ENCODE assay signal across 8 cellular contexts in the genomic region with DNA sequence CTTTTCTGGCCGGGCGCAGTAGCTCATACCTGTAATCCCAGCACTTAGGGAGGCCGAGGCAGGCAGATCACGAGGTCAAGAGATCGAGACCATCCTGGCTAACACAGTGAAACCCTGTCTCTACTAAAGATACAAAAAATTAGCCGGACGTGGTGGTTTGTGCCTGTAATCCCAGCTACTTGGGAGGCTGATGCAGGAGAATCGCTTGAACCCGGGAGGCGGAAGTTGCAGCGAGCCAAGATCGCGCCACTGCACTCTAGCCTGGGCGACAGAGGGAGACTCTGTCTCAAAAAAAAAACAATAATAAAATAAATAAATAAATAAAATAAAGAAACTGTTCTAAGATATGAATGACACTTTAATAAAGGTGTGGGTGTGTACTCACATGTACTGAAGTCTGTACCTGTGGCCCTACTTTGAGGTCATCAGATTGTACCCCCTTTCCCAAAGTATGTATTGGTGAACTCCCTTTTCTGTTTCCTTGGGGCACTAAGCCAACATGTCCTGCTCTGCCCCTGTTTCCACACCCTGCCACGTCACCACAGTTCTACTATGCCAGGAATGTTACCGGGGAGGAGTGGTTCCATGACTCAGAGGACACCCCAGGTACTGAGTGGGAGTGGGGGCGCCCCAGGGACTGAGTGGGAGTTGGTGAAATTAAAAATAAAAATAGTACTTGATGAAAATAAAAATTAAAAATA. TPM values are rescaled to one million over a fixed set of nuclear protein-coding genes. Genes with fewer than 3 reads are reported as not detected.
DNase-seq lines count a peak whose midpoint lies in the region; ATAC-seq and TF ChIP-seq lines count a peak whose summit lies in the region.
"Not testable (repeated sequence)": the region's sequence is repeated elsewhere in the genome, so short reads cannot be mapped to it uniquely, and the experiment has no call there.

No MANE protein-coding gene starts in this region.

- H4K20me1 ChIP-seq in HCT116 (ENCODE audit: insufficient read depth); OCI-LY3 (ENCODE audit: insufficient read depth, low read length): not testable (repeated sequence)

- H3K4me3 ChIP-seq in AG04450 (ENCODE audit: low read depth, low read length); mucosa of stomach (ENCODE audit: low read length): not testable (repeated sequence)
- H3K4me3 ChIP-seq in HCT116 (replicated peaks in 1 of 2; ENCODE audit: low read depth in 1 of 2, low read length in 2 of 2) (peak overlapping the region; percentile 61 to 68), OCI-LY3 (ENCODE audit: low read length) (peak overlapping the region; percentile 82; the same call in 1 of the 2 replicates), left ventricle myocardium inferior (peak overlapping the region; percentile 39), stomach (peak overlapping the region in 2 of 4 donors; percentile 10 to 21)

- TF ChIP-seq EP300 in stomach (IDR thresholded peaks at IDR 0.05): not testable (repeated sequence)

- RAD21 ChIA-PET in HCT116 (lab: Charles Lee; ENCODE audit: low non-redundant PET in 1 of 2, low total read pairs in 2 of 2, uncharacterized antibody in 2 of 2, unreplicated experiment in 2 of 2): interaction anchor here (0.7 to 1.5 kb wide), 3 partner anchors 57 to 635 kb away, joined by 3 to 4 read pairs (median 3); a partner anchor contains a TSS

- peak overlapping the region; percentile 61 for H3K27ac ChIP-seq in AG04450 (ENCODE audit: low read depth, low read length)
- H3K27ac ChIP-seq in HCT116 (ENCODE audit: low read depth, low read length): peak overlapping the region; percentile 83
- H3K27ac ChIP-seq in OCI-LY3 (ENCODE audit: low read length): not testable (repeated sequence)
- peak overlapping the region; percentile 66; the same call in 1 of the 2 replicates for H3K27ac ChIP-seq in VCaP
- H3K27ac ChIP-seq in left ventricle myocardium inferior (replicated peaks): peak overlapping the region; percentile 61
- H3K27ac ChIP-seq in stomach: peak overlapping the region; percentile 75 to 94 (median 92)

- H3K9me3 ChIP-seq in AG04450 (ENCODE audit: control insufficient read depth, insufficient read depth, low read length); HCT116 (ENCODE audit: control insufficient read depth in 1 of 2, insufficient read depth in 1 of 2, low read depth in 1 of 2, low read length in 2 of 2); OCI-LY3 (ENCODE audit: insufficient read depth, low read length); left ventricle myocardium inferior (replicated peaks); mucosa of stomach (ENCODE audit: control insufficient read depth, low read length); stomach: not testable (repeated sequence)

- H3K4me1 ChIP-seq in HCT116 (ENCODE audit: control insufficient read depth in 1 of 2, insufficient read depth in 2 of 2, low read length in 2 of 2): peaks cover 27 to 44% of the 10 kb centered on the region in 2 experiments
- peaks cover 20% of the 10 kb centered on the region for H3K4me1 ChIP-seq in OCI-LY3 (ENCODE audit: low read length)
- peaks cover 41% of the 10 kb centered on the region for H3K4me1 ChIP-seq in left ventricle myocardium inferior
- peaks cover 16% of the 10 kb centered on the region for H3K4me1 ChIP-seq in mucosa of stomach (ENCODE audit: control insufficient read depth, insufficient read depth, low read length)
- peaks cover 19 to 43% (median 29%) of the 10 kb centered on the region in 4 donors for H3K4me1 ChIP-seq in stomach

- H3K79me2 ChIP-seq in HCT116 (ENCODE audit: insufficient read depth, low read length) (peaks cover 34% of the 10 kb centered on the region), OCI-LY3 (ENCODE audit: low read length) (peaks cover 18% of the 10 kb centered on the region)

- H3K4me2 ChIP-seq in HCT116 (ENCODE audit: low read length): peak overlapping the region; percentile 92
- peak overlapping the region; percentile 89 for H3K4me2 ChIP-seq in OCI-LY3 (ENCODE audit: low read length)

- peak; percentile 49 for ATAC-seq in HCT116

- POLR2A ChIA-PET in AG04450 (lab: Yijun Ruan, JAX): interaction anchor here (1.6 kb wide), 1 partner anchor 60 kb away, joined by 5 read pairs; a partner anchor contains a TSS
- POLR2A ChIA-PET in HCT116 (lab: Charles Lee): interaction anchor here (1.1 to 1.7 kb wide), 4 partner anchors 57 to 90 kb away, joined by 3 to 6 read pairs (median 4); a partner anchor contains a TSS

- H3K9ac ChIP-seq in HCT116 (ENCODE audit: low read length): peak overlapping the region; percentile 80
- not testable (repeated sequence) for H3K9ac ChIP-seq in OCI-LY3 (ENCODE audit: low read length)
- H3K9ac ChIP-seq in mucosa of stomach (ENCODE audit: low read length): peak overlapping the region; percentile 61

- not testable (repeated sequence) for TF ChIP-seq CTCF in AG04450 (IDR thresholded peaks at IDR 0.05; ENCODE audit: low read depth, low read length); HCT116 (IDR thresholded peaks at IDR 0.05 in 2 of 3, conservative IDR thresholded peaks at IDR 0.05 in 1 of 3; ENCODE audit: borderline replicate concordance in 1 of 3, insufficient read depth in 1 of 3, low read depth in 2 of 3, low read length in 2 of 3); OCI-LY3 (IDR thresholded peaks at IDR 0.05; ENCODE audit: low read depth, low read length); VCaP (conservative IDR thresholded peaks at IDR 0.05); left ventricle myocardium inferior (IDR thresholded peaks at IDR 0.05; ENCODE audit: borderline replicate concordance); stomach (IDR thresholded peaks at IDR 0.05)

- H3K9me2 ChIP-seq in HCT116 (ENCODE audit: insufficient read depth): not testable (repeated sequence)

- 40 to 56% (median 53%) methylated on average over 17 of the region's 17 CpGs for WGBS in stomach, 5 donors

- H2AFZ ChIP-seq in HCT116 (ENCODE audit: low read depth, low read length, poor library complexity, severe bottlenecking): not testable (repeated sequence)
- 0 out of 2 replicates have a peak overlapping the region, but pooled peaks have one; percentile 12 for H2AFZ ChIP-seq in OCI-LY3 (ENCODE audit: low read depth, low read length)

- TF ChIP-seq POLR2A in HCT116 (IDR thresholded peaks at IDR 0.05; ENCODE audit: borderline replicate concordance, extremely low read depth, insufficient read depth, insufficient read length): peak; percentile 20
- not testable (repeated sequence) for TF ChIP-seq POLR2A in stomach (IDR thresholded peaks at IDR 0.05)

- not testable (repeated sequence) for DNase-seq in AG04450 (ENCODE audit: low read depth, low spot score)
- peak; percentile 95 for DNase-seq in HCT116 (ENCODE audit: low read depth, low spot score)
- peak; percentile 70 for DNase-seq in dedifferentiated amniotic fluid mesenchymal stem cell (ENCODE audit: extremely low spot score)
- DNase-seq in left ventricle myocardium inferior: peak; percentile 27
- peak; percentile 90 for DNase-seq in stomach

- H3K36me3 ChIP-seq in HCT116 (ENCODE audit: control insufficient read depth in 1 of 2, insufficient read depth in 2 of 2, low read length in 2 of 2); OCI-LY3 (replicated peaks; ENCODE audit: low read depth, low read length); left ventricle myocardium inferior; mucosa of stomach (ENCODE audit: control insufficient read depth, insufficient read depth, low read length); stomach: not testable (repeated sequence)

- H3K27me3 ChIP-seq in AG04450 (ENCODE audit: control insufficient read depth, insufficient read depth, low read length); HCT116 (ENCODE audit: insufficient read depth, low read length); OCI-LY3 (ENCODE audit: low read depth, low read length); left ventricle myocardium inferior (ENCODE audit: low read depth); mucosa of stomach (ENCODE audit: control insufficient read depth, insufficient read depth, low read length); stomach: not testable (repeated sequence)

- intact Hi-C loops in HCT116 (cut with micrococcal nuclease): loop anchor here (5.0 kb wide), 3 partner anchors 132 to 642 kb away; a partner anchor contains a TSS
- intact Hi-C loops in left ventricle myocardium inferior (cut with micrococcal nuclease); stomach (cut with DNase I; ENCODE audit: low total_unique reads): not testable (repeated sequence)

- TF ChIP-seq RAD21 in HCT116 (IDR thresholded peaks at IDR 0.05; ENCODE audit: low read depth): not testable (repeated sequence)

- not testable (repeated sequence) for BruUV-seq in HCT116 (replicated peaks; lab: Mats Ljungman, UMichigan)

- CTCF ChIA-PET in AG04450 (lab: Charles Lee) (interaction anchor here (0.6 to 4.3 kb wide), 6 partner anchors 10 to 229 kb away, joined by 3 to 32 read pairs (median 6); no protein-coding TSS in a partner anchor), HCT116 (lab: Charles Lee) (interaction anchor here (0.7 to 1.7 kb wide), 5 partner anchors 33 to 642 kb away, joined by 3 to 12 read pairs (median 5); a partner anchor contains a TSS)

RNA-seq across cellular contexts. Expression of a gene that starts 3.3 kb away (rescaled TPM):
- polyA plus RNA-seq in AG04450 (2011; rRNA removed): 170 and 179 TPM in 2 replicates
- polyA minus RNA-seq in AG04450 (2011; rRNA and poly(A)+ RNA removed): 186 and 203 TPM in 2 replicates
- total RNA-seq in HCT116 (2021; ENCODE audit: unreplicated experiment): 75.4 TPM
- polyA plus RNA-seq in HCT116 (2012): 52.8 and 55.0 TPM in 2 replicates
- total RNA-seq in left ventricle myocardium inferior: 28.5 TPM
- total RNA-seq in stomach: 100 to 1,000 TPM in 2 of 5 donors, 10 to 100 TPM in 3; 36.8 to 156 (median 94.6) TPM
- polyA plus RNA-seq in stomach: 10 to 100 TPM in 2 of 3 donors, 1 to 10 TPM in 1; 8.4 to 13.4 (median 11.4) TPM

RNA-seq across cellular contexts. Expression of a gene that starts 5.0 kb away (rescaled TPM):
- polyA plus RNA-seq in AG04450 (2011; rRNA removed): 66.8 and 75.1 TPM in 2 replicates
- 36.3 and 49.5 TPM in 2 replicates for polyA minus RNA-seq in AG04450 (2011; rRNA and poly(A)+ RNA removed)
- 68.9 TPM for total RNA-seq in HCT116 (2021; ENCODE audit: unreplicated experiment)
- 47.7 and 57.3 TPM in 2 replicates for polyA plus RNA-seq in HCT116 (2012)
- 40.5 TPM for total RNA-seq in left ventricle myocardium inferior
- 10 to 100 TPM; 19.1 to 61.6 (median 32.1) TPM for total RNA-seq in stomach
- polyA plus RNA-seq in stomach: 10 to 100 TPM; 27.8 to 32.6 (median 30.2) TPM

RNA-seq across cellular contexts. Expression of a gene that starts 19.3 kb away (rescaled TPM):
- polyA plus RNA-seq in AG04450 (2011; rRNA removed) (not detected in 2 replicates), stomach (1 to 10 TPM in 1 of 3 donors, not detected in 2; 1.2 TPM)
- polyA minus RNA-seq in AG04450 (2011; rRNA and poly(A)+ RNA removed): 0.48 TPM in 1 of 2 replicates, not detected in the other
- total RNA-seq in HCT116 (2021; ENCODE audit: unreplicated experiment) (1.8 TPM), left ventricle myocardium inferior (not detected), stomach (not detected)
- polyA plus RNA-seq in HCT116 (2012): 0.51 and 1.3 TPM in 2 replicates

RNA-seq across cellular contexts. Expression of a gene that starts 29.1 kb away (rescaled TPM):
- polyA plus RNA-seq in AG04450 (2011; rRNA removed): 24.9 and 29.2 TPM in 2 replicates
- 13.1 and 16.5 TPM in 2 replicates for polyA minus RNA-seq in AG04450 (2011; rRNA and poly(A)+ RNA removed)
- 34.1 TPM for total RNA-seq in HCT116 (2021; ENCODE audit: unreplicated experiment)
- 28.2 and 40.0 TPM in 2 replicates for polyA plus RNA-seq in HCT116 (2012)
- total RNA-seq in left ventricle myocardium inferior: 19.4 TPM
- total RNA-seq in stomach: 10 to 100 TPM in 3 of 5 donors, 1 to 10 TPM in 2; 4.5 to 57.8 (median 12.0) TPM
- 10 to 100 TPM; 35.2 to 66.3 (median 64.5) TPM for polyA plus RNA-seq in stomach

RNA-seq across cellular contexts. Expression of a gene that starts 29.3 kb away (rescaled TPM):
- polyA plus RNA-seq in AG04450 (2011; rRNA removed): 9.1 and 9.6 TPM in 2 replicates
- 11.7 and 14.0 TPM in 2 replicates for polyA minus RNA-seq in AG04450 (2011; rRNA and poly(A)+ RNA removed)
- total RNA-seq in HCT116 (2021; ENCODE audit: unreplicated experiment): 5.0 TPM
- 3.4 and 4.9 TPM in 2 replicates for polyA plus RNA-seq in HCT116 (2012)
- total RNA-seq in left ventricle myocardium inferior: 12.0 TPM
- 10 to 100 TPM in 1 of 5 donors, 1 to 10 TPM in 4; 1.7 to 10.3 (median 4.5) TPM for total RNA-seq in stomach
- 1 to 10 TPM; 4.0 to 5.3 (median 4.7) TPM for polyA plus RNA-seq in stomach
